In the genomic region with DNA sequence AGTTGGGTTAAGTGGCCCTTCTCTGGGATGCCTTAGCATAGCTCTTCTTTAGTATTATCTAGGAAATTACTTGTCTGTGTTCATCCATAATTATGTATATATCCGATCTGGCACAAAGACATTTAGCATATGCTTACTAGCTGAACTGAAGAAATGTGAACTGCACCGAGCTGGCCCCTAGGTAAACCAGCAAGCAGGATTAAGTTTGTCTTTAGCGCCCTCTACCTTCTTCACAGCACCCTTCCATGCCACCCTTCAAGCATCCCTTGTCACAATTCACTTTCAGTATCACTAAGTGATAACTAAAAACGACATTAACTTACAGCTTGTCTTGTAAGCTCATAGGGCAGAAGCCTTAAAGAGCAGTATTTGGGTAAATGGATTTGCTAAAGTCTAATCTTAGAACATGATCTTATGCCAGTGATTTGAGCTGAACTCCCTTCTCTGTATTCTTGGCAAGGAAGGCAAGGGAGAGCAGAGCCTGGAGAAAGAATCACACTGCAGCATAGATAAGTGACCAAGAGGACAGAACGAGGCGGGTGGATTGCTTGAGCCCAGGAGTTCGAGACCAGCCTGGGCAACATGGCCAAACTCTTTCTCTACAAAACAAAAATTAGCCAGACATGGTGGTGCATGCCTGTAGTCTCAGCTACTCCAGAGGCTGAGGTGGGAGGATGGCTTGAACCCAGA, we compare ENCODE assay signal across 8 cellular contexts. TPM values are rescaled to one million over a fixed set of nuclear protein-coding genes. Genes with fewer than 3 reads are reported as not detected.
DNase-seq lines count a peak whose midpoint lies in the region; ATAC-seq and TF ChIP-seq lines count a peak whose summit lies in the region.

No MANE protein-coding gene starts in this region.

- H3K9me3 ChIP-seq in OCI-LY3 (ENCODE audit: insufficient read depth, low read length) (no peaks in the 10 kb centered on the region), gastroesophageal sphincter (no peaks in the 10 kb centered on the region), trophoblast cell (ENCODE audit: insufficient read depth, low read depth, low read length) (no peaks in the 10 kb centered on the region)

- H3K4me1 ChIP-seq in OCI-LY3 (ENCODE audit: low read length), result peaks cover 5% of the 10 kb centered on the region
- peaks cover 0 to 13% (median 0%) of the 10 kb centered on the region in 3 donors for H3K4me1 ChIP-seq in gastroesophageal sphincter
- H3K4me1 ChIP-seq in trophoblast cell (ENCODE audit: control insufficient read depth in 1 of 2, insufficient read depth in 2 of 2, low read length in 2 of 2), result peaks cover 0 to 3% of the 10 kb centered on the region in 2 experiments

- H3K9me3 Mint-ChIP-seq in activated T-helper 2 cell treated with anti-CD3 and anti-CD28 coated beads, Interferon-gamma antibody, Interleukin-2, Interleukin-4, amounts not matched to agents 10 μg/mL and 5 μg/mL and 100 μg/mL, durations not matched to agents 14 hours and 24 hours and 36 hours, result no peaks in the 10 kb centered on the region

- no peak overlapping the region for H3K4me3 Mint-ChIP-seq in activated T-helper 2 cell treated with anti-CD3 and anti-CD28 coated beads, Interferon-gamma antibody, Interleukin-2, Interleukin-4, amounts not matched to agents 10 μg/mL and 5 μg/mL and 100 μg/mL, durations not matched to agents 14 hours and 24 hours and 36 hours (ENCODE audit: low read depth)

- H3K23ac ChIP-seq in trophoblast cell (ENCODE audit: low read length), result no peak overlapping the region

- no peaks in the 10 kb centered on the region for H4K20me1 ChIP-seq in OCI-LY3 (ENCODE audit: insufficient read depth, low read length)

- no peaks in the 10 kb centered on the region for H3K27me3 Mint-ChIP-seq in activated T-helper 2 cell treated with anti-CD3 and anti-CD28 coated beads, Interferon-gamma antibody, Interleukin-2, Interleukin-4, amounts not matched to agents 10 μg/mL and 5 μg/mL and 100 μg/mL, durations not matched to agents 14 hours and 24 hours and 36 hours (ENCODE audit: low read depth)

- H3K79me1 ChIP-seq in trophoblast cell (ENCODE audit: low read length), result no peaks in the 10 kb centered on the region

- H2BK5ac ChIP-seq in trophoblast cell (ENCODE audit: low read depth, low read length, poor library complexity), result no peak overlapping the region

- intact Hi-C loops in activated T-helper 2 cell treated with anti-CD3 and anti-CD28 coated beads, Interferon-gamma antibody, Interleukin-2, Interleukin-4, amounts not matched to agents 10 μg/mL and 5 μg/mL and 100 μg/mL, durations not matched to agents 14 hours and 24 hours and 36 hours (cut with micrococcal nuclease), result loop anchor here (1.0 to 2.0 kb wide), 4 partner anchors 36 to 518 kb away; a partner anchor contains a TSS

- H3K18ac ChIP-seq in trophoblast cell (ENCODE audit: low read length), result no peak overlapping the region

- ATAC-seq in GM21528 (IDR thresholded peaks at IDR 0.05; ENCODE audit: low FRiP score, unreplicated experiment) (peak; percentile 91), gastroesophageal sphincter (peak; percentile 79)

- H3K4me1 Mint-ChIP-seq in activated T-helper 2 cell treated with anti-CD3 and anti-CD28 coated beads, Interferon-gamma antibody, Interleukin-2, Interleukin-4, amounts not matched to agents 10 μg/mL and 5 μg/mL and 100 μg/mL, durations not matched to agents 14 hours and 24 hours and 36 hours (ENCODE audit: low read depth), result peaks cover 15% of the 10 kb centered on the region

- H3K36me3 ChIP-seq in OCI-LY3 (replicated peaks; ENCODE audit: low read depth, low read length) (peaks cover 4% of the 10 kb centered on the region), gastroesophageal sphincter (peaks cover 0 to 49% of the 10 kb centered on the region in 2 donors), trophoblast cell (ENCODE audit: control insufficient read depth in 1 of 2, insufficient read depth in 2 of 2, low read length in 2 of 2) (no peaks in the 10 kb centered on the region)

- no peak overlapping the region for H4K8ac ChIP-seq in trophoblast cell (ENCODE audit: low read depth, low read length)

- H3K4me2 ChIP-seq in OCI-LY3 (ENCODE audit: low read length), result no peak overlapping the region
- H3K4me2 ChIP-seq in trophoblast cell (ENCODE audit: low read length), result no peak overlapping the region

- peak overlapping the region; percentile 24 for H3K27ac Mint-ChIP-seq in activated T-helper 2 cell treated with anti-CD3 and anti-CD28 coated beads, Interferon-gamma antibody, Interleukin-2, Interleukin-4, amounts not matched to agents 10 μg/mL and 5 μg/mL and 100 μg/mL, durations not matched to agents 14 hours and 24 hours and 36 hours

- no peak overlapping the region for H3K9ac ChIP-seq in OCI-LY3 (ENCODE audit: low read length)
- H3K9ac ChIP-seq in trophoblast cell (ENCODE audit: low read length), result no peak overlapping the region

- H3K36me3 Mint-ChIP-seq in activated T-helper 2 cell treated with anti-CD3 and anti-CD28 coated beads, Interferon-gamma antibody, Interleukin-2, Interleukin-4, amounts not matched to agents 10 μg/mL and 5 μg/mL and 100 μg/mL, durations not matched to agents 14 hours and 24 hours and 36 hours (ENCODE audit: low read depth), result no peaks in the 10 kb centered on the region

- H2AFZ ChIP-seq in OCI-LY3 (ENCODE audit: low read depth, low read length), result no peak overlapping the region
- H2AFZ ChIP-seq in trophoblast cell (ENCODE audit: insufficient read depth, low read length, poor library complexity), result no peak overlapping the region

- 19 to 24% methylated on average over 6 to 7 of the region's 7 CpGs for WGBS in gastroesophageal sphincter (ENCODE audit: low coverage in 1 of 2), 2 donors
- no CpG with 5 or more reads among the region's 7 CpGs for WGBS in trophoblast cell (ENCODE audit: extremely low coverage, insufficient coverage, insufficient read length)

- no peak overlapping the region for H2AK5ac ChIP-seq in trophoblast cell (ENCODE audit: low read length)

- peak; percentile 45 for DNase-seq in GDM1 (lab: John Stamatoyannopoulos, UW)
- DNase-seq in HT1080 (ENCODE audit: low read depth), result peak; percentile 64
- peak; percentile 49 for DNase-seq in activated T-helper 2 cell treated with anti-CD3 and anti-CD28 coated beads, Interferon-gamma antibody, Interleukin-2, Interleukin-4, amounts not matched to agents 10 μg/mL and 5 μg/mL and 100 μg/mL, durations not matched to agents 14 hours and 24 hours and 36 hours (ENCODE audit: low spot score)
- peak; percentile 35 to 59 for DNase-seq in trophoblast cell
- no peak for DNase-seq in NCI-H226

- no peak for TF ChIP-seq POLR2A in gastroesophageal sphincter (IDR thresholded peaks at IDR 0.05)

- no peak overlapping the region for H3K14ac ChIP-seq in trophoblast cell (ENCODE audit: low read length)

- H3K27ac ChIP-seq in OCI-LY3 (ENCODE audit: low read length) (no peak overlapping the region), gastroesophageal sphincter (no peak overlapping the region), trophoblast cell (ENCODE audit: low read depth, low read length) (no peak overlapping the region)

- H4K91ac ChIP-seq in trophoblast cell (ENCODE audit: low read depth, low read length), result no peak overlapping the region

- TF ChIP-seq EP300 in gastroesophageal sphincter (IDR thresholded peaks at IDR 0.05), result no peak

- no peaks in the 10 kb centered on the region for H3K27me3 ChIP-seq in OCI-LY3 (ENCODE audit: low read depth, low read length)
- H3K27me3 ChIP-seq in gastroesophageal sphincter, result no peaks in the 10 kb centered on the region
- H3K27me3 ChIP-seq in trophoblast cell (ENCODE audit: insufficient read depth, low read length), result no peaks in the 10 kb centered on the region

- peak; percentile 89 for TF ChIP-seq CTCF in OCI-LY3 (IDR thresholded peaks at IDR 0.05; ENCODE audit: low read depth, low read length)
- TF ChIP-seq CTCF in gastroesophageal sphincter (IDR thresholded peaks at IDR 0.05), result peak; percentile 40 to 76 (median 62)

- no peak overlapping the region for H2BK120ac ChIP-seq in trophoblast cell (ENCODE audit: insufficient read depth, low read length, poor library complexity)

- no peak overlapping the region for H4K12ac ChIP-seq in trophoblast cell (ENCODE audit: low read depth, low read length)

- H3K79me2 ChIP-seq in OCI-LY3 (ENCODE audit: low read length) (no peaks in the 10 kb centered on the region), trophoblast cell (ENCODE audit: control insufficient read depth, insufficient read depth, low read length, poor library complexity) (no peaks in the 10 kb centered on the region)

- H3K4me3 ChIP-seq in OCI-LY3 (ENCODE audit: low read length) (no peak overlapping the region), gastroesophageal sphincter (no peak overlapping the region), trophoblast cell (ENCODE audit: low read depth, low read length) (no peak overlapping the region)

- H3K4ac ChIP-seq in trophoblast cell (ENCODE audit: low read depth, low read length), result no peak overlapping the region

- no peak overlapping the region for H2BK12ac ChIP-seq in trophoblast cell (ENCODE audit: low read length)

RNA-seq across cellular contexts. Expression of a gene that starts 2.6 kb away (rescaled TPM):
- total RNA-seq in HT1080 (2014; rRNA removed; shearing (Covaris generic)), result 0.31 TPM in 1 of 2 replicates, not detected in the other
- polyA plus RNA-seq in HT1080 (2015; cell fraction: cytosol; rRNA removed), result 0.06 TPM in 1 of 2 replicates, not detected in the other
- 0.10 TPM in 1 of 2 replicates, not detected in the other for polyA plus RNA-seq in HT1080 (2015; cell fraction: nucleus; rRNA removed)
- 0.30 and 0.57 TPM in 2 replicates for total RNA-seq in activated T-helper 2 cell treated with anti-CD3 and anti-CD28 coated beads, Interferon-gamma antibody, Interleukin-2, Interleukin-4, amounts not matched to agents 10 μg/mL and 5 μg/mL and 100 μg/mL, durations not matched to agents 14 hours and 24 hours and 36 hours
- 1 to 10 TPM in 1 of 4 donors, under 1 TPM in 2, not detected in 1; 0.10 to 4.0 (median 0.46) TPM for total RNA-seq in gastroesophageal sphincter
- polyA plus RNA-seq in trophoblast cell (2013), result 0.03 TPM in 2 replicates

RNA-seq across cellular contexts. Expression of a gene that starts 36.6 kb away (rescaled TPM):
- total RNA-seq in HT1080 (2014; rRNA removed; shearing (Covaris generic)), result 73.2 and 74.6 TPM in 2 replicates
- polyA plus RNA-seq in HT1080 (2015; cell fraction: cytosol; rRNA removed), result 81.9 and 98.0 TPM in 2 replicates
- 134 and 157 TPM in 2 replicates for polyA plus RNA-seq in HT1080 (2015; cell fraction: nucleus; rRNA removed)
- 63.6 and 65.2 TPM in 2 replicates for total RNA-seq in activated T-helper 2 cell treated with anti-CD3 and anti-CD28 coated beads, Interferon-gamma antibody, Interleukin-2, Interleukin-4, amounts not matched to agents 10 μg/mL and 5 μg/mL and 100 μg/mL, durations not matched to agents 14 hours and 24 hours and 36 hours
- total RNA-seq in gastroesophageal sphincter, result 100 to 1,000 TPM in 1 of 4 donors, 10 to 100 TPM in 3; 65.3 to 110 (median 67.6) TPM
- polyA plus RNA-seq in trophoblast cell (2013), result 51.0 and 52.4 TPM in 2 replicates

RNA-seq across cellular contexts. Expression of a gene that starts 55.6 kb away (rescaled TPM):
- total RNA-seq in HT1080 (2014; rRNA removed; shearing (Covaris generic)), result 0.13 and 0.43 TPM in 2 replicates
- 0.29 and 0.33 TPM in 2 replicates for polyA plus RNA-seq in HT1080 (2015; cell fraction: cytosol; rRNA removed)
- 0.52 and 0.70 TPM in 2 replicates for polyA plus RNA-seq in HT1080 (2015; cell fraction: nucleus; rRNA removed)
- total RNA-seq in activated T-helper 2 cell treated with anti-CD3 and anti-CD28 coated beads, Interferon-gamma antibody, Interleukin-2, Interleukin-4, amounts not matched to agents 10 μg/mL and 5 μg/mL and 100 μg/mL, durations not matched to agents 14 hours and 24 hours and 36 hours, result 0.30 and 0.97 TPM in 2 replicates
- total RNA-seq in gastroesophageal sphincter, result 1 to 10 TPM in 2 of 4 donors, under 1 TPM in 1, not detected in 1; 0.40 to 1.8 (median 1.0) TPM
- 0.11 and 0.14 TPM in 2 replicates for polyA plus RNA-seq in trophoblast cell (2013)

RNA-seq across cellular contexts. Expression of a gene that starts 56.3 kb away (rescaled TPM):
- total RNA-seq in HT1080 (2014; rRNA removed; shearing (Covaris generic)), result not detected in 2 replicates
- not detected in 2 replicates for polyA plus RNA-seq in HT1080 (2015; cell fraction: cytosol; rRNA removed)
- 0.20 TPM in 1 of 2 replicates, not detected in the other for polyA plus RNA-seq in HT1080 (2015; cell fraction: nucleus; rRNA removed)
- 0.07 TPM in 1 of 2 replicates, not detected in the other for total RNA-seq in activated T-helper 2 cell treated with anti-CD3 and anti-CD28 coated beads, Interferon-gamma antibody, Interleukin-2, Interleukin-4, amounts not matched to agents 10 μg/mL and 5 μg/mL and 100 μg/mL, durations not matched to agents 14 hours and 24 hours and 36 hours
- total RNA-seq in gastroesophageal sphincter, result not detected
- 0.01 and 0.08 TPM in 2 replicates for polyA plus RNA-seq in trophoblast cell (2013)
